In genomic region chr19:42989186-42989585, GRCh38 we compare ENCODE assay signal across 16 cellular contexts. TPM values are rescaled to one million over a fixed set of nuclear protein-coding genes. Genes with fewer than 3 reads are reported as not detected.
"Had no signal": no experiment of that assay in that cellular context is flagged by ENCODE, and none has a peak within 500 bp of the region (broad histone marks: within the 10 kb centered on the region; RNA-seq: fewer than 3 reads in every experiment).

No MANE protein-coding gene starts in this region.

RNA-seq across cellular contexts. Expression of gene PSG11, which starts 37.1 kb away (rescaled TPM):
- total RNA-seq: activated B cell treated with CpG ODN at 0.5 μM for 24 hours; activated CD4-positive, alpha-beta memory T cell treated with anti-CD3 and anti-CD28 coated beads for 36 hours; activated naive CD4-positive, alpha-beta T cell treated with anti-CD3 and anti-CD28 coated beads for 36 hours; activated T-cell treated with anti-CD3 and anti-CD28 coated beads, Interleukin-2, amount 50 U/mL, for 4 hours; activated T-helper 1 cell treated with anti-CD3 and anti-CD28 coated beads, Interleukin-12 subunit alpha, Interleukin-12 subunit beta, Interleukin-2, Interleukin-4 antibody, amounts not matched to agents 30 ng/mL and 10 ng/mL and 1 ng/mL, durations not matched to agents 14 hours and 24 hours and 36 hours; adrenal gland; cerebellum; MCF 10A; PC-3; Peyer's patch; Right ventricle myocardium inferior; T-cell had no signal

RNA-seq across cellular contexts. Expression of gene PSG7, which starts 52.2 kb away (rescaled TPM):
- total RNA-seq: activated B cell treated with CpG ODN at 0.5 μM for 24 hours; activated CD4-positive, alpha-beta memory T cell treated with anti-CD3 and anti-CD28 coated beads for 36 hours; activated naive CD4-positive, alpha-beta T cell treated with anti-CD3 and anti-CD28 coated beads for 36 hours; activated naive CD4-positive, alpha-beta T cell treated with anti-CD3 and anti-CD28 coated beads, Interleukin-2, amount 50 U/mL, for 72 hours; activated T-cell treated with anti-CD3 and anti-CD28 coated beads, Interleukin-2, amount 50 U/mL, for 4 hours; activated T-helper 1 cell treated with anti-CD3 and anti-CD28 coated beads, Interleukin-12 subunit alpha, Interleukin-12 subunit beta, Interleukin-2, Interleukin-4 antibody, amounts not matched to agents 30 ng/mL and 10 ng/mL and 1 ng/mL, durations not matched to agents 14 hours and 24 hours and 36 hours; adrenal gland; astrocyte; cerebellum; MCF 10A; PC-3; Peyer's patch; Right ventricle myocardium inferior; SK-MEL-5; T-cell; T-helper 17 cell had no signal
